18 cellular contexts compared by ENCODE assay signal in the genomic region with DNA sequence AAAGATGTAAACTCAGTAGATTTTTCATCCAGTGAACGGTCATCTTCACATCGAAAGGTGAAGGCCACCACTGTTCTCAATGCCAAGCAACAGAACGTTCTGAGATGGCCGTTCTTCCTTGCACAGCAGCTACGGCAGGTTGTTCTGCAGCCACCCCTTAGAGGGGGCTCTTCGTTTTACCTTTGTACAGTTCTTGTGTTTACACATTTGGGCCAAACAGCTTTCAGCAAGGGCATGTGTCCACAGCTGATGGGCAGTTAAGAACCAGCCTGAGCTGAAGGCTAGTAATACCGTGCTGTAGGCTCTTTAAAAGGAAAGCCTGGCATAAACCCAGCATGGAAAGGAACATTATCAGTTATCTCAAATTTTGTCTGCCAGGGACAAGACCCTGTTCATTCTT. TPM values are rescaled to one million over a fixed set of nuclear protein-coding genes. Genes with fewer than 3 reads are reported as not detected.
DNase-seq lines count a peak whose midpoint lies in the region; ATAC-seq and TF ChIP-seq lines count a peak whose summit lies in the region.
"Had no signal": no experiment of that assay in that cellular context is flagged by ENCODE, and none has a peak within 500 bp of the region (broad histone marks: within the 10 kb centered on the region; RNA-seq: fewer than 3 reads in every experiment).

No MANE protein-coding gene starts in this region.

- peaks cover 34% of the 10 kb centered on the region for H3K4me1 ChIP-seq in skeletal muscle satellite cell (ENCODE audit: control insufficient read depth, insufficient read depth, low read length)
- H3K4me1 ChIP-seq: parathyroid adenoma had no signal

- ATAC-seq in left ventricle myocardium superior (peak; percentile 76), HG03442 (IDR thresholded peaks at IDR 0.05; ENCODE audit: unreplicated experiment) (no peak), HG02973 (IDR thresholded peaks at IDR 0.05; ENCODE audit: unreplicated experiment) (no peak)
- ATAC-seq: esophagus mucosa, GM12878 had no signal

- peak overlapping the region; percentile 43 for H3K9ac ChIP-seq in skeletal muscle satellite cell (ENCODE audit: low read depth, low read length)
- H3K9ac ChIP-seq: parathyroid adenoma had no signal

- DNase-seq in EH (ENCODE audit: low read depth) = peak; percentile 25
- no peak for DNase-seq in left ventricle myocardium superior
- DNase-seq in coronary artery (ENCODE audit: low spot score) = no peak
- DNase-seq in NCI-H1105 (lab: John Stamatoyannopoulos, UW) = no peak
- DNase-seq: activated naive CD4-positive, alpha-beta T cell treated with Interleukin-2 at 50 U/mL for 16 hours; Calu3; dermis blood vessel endothelial cell; Kasumi-1; kidney glomerular epithelial cell; NCI-H1436; SHP77 treated with DMSO at 0.1 percent for 48 hours had no signal

- no peaks in the 10 kb centered on the region for H3K9me3 ChIP-seq in skeletal muscle satellite cell (replicated peaks; ENCODE audit: low read length)

- H3K27me3 ChIP-seq in skeletal muscle satellite cell (ENCODE audit: control insufficient read depth, insufficient read depth, low read length) = no peaks in the 10 kb centered on the region

- intact Hi-C loops in left ventricle myocardium superior (cut with micrococcal nuclease) = no loop called here

- H3K4me2 ChIP-seq in skeletal muscle satellite cell (ENCODE audit: low read length) = no peak overlapping the region

- H3K36me3 ChIP-seq in skeletal muscle satellite cell (ENCODE audit: insufficient read depth, low read length) = peaks cover 52% of the 10 kb centered on the region

- H3K27ac ChIP-seq in VCaP (peak overlapping the region; percentile 47), coronary artery (peak overlapping the region in 1 of 2 donors; percentile 88)
- H3K27ac ChIP-seq: parathyroid adenoma had no signal

- TF ChIP-seq CTCF in VCaP (conservative IDR thresholded peaks at IDR 0.05) (0 out of 2 replicates have a peak, but pooled peaks have one; percentile 13), coronary artery (IDR thresholded peaks at IDR 0.05) (no peak)

- H3K4me3 ChIP-seq in skeletal muscle satellite cell (ENCODE audit: low read length) (no peak overlapping the region), coronary artery (no peak overlapping the region)
- H3K4me3 ChIP-seq: GM12878 had no signal

RNA-seq across cellular contexts. Expression of a gene that starts 15.9 kb away (rescaled TPM):
- total RNA-seq in left ventricle myocardium superior = 11.5 TPM
- total RNA-seq in skeletal muscle satellite cell (2012; rRNA removed) = 2.4 and 3.0 TPM in 2 replicates

RNA-seq across cellular contexts. Expression of a gene that starts 46.8 kb away (rescaled TPM):
- total RNA-seq in left ventricle myocardium superior = 63.3 TPM
- total RNA-seq in skeletal muscle satellite cell (2012; rRNA removed) = 40.8 and 58.8 TPM in 2 replicates
